1 cellular context compared by ENCODE assay signal in genomic region chr22:36320553-36320952, GRCh38.
TF ChIP-seq lines count a peak whose summit lies in the region.

No MANE protein-coding gene starts in this region.

TF ChIP-seq in IMR-90, 13 proteins besides CTCF, POLR2A, EP300 and RAD21:
- no peak for TF ChIP-seq RCOR1 (IDR thresholded peaks at IDR 0.05; ENCODE audit: insufficient replicate concordance, low read length)
- no peak for TF ChIP-seq RFX5 (IDR thresholded peaks at IDR 0.05; ENCODE audit: low read depth, low read length)
- TF ChIP-seq ELK1 (IDR thresholded peaks at IDR 0.05; ENCODE audit: borderline replicate concordance, low read depth, low read length) = no peak
- no peak for TF ChIP-seq CHD1 (IDR thresholded peaks at IDR 0.05; ENCODE audit: low read depth, low read length)
- TF ChIP-seq CEBPB (IDR thresholded peaks at IDR 0.05; ENCODE audit: low read depth, low read length) = no peak
- no peak for TF ChIP-seq MAZ (IDR thresholded peaks at IDR 0.05; ENCODE audit: borderline replicate concordance, low read depth, low read length)
- no peak for TF ChIP-seq SMC3 (IDR thresholded peaks at IDR 0.05; ENCODE audit: low read depth, low read length)
TF ChIP-seq in IMR-90: peak in this region for 0.
